ENCODE assay signal across 9 cellular contexts in genomic region chr2:216015722-216016464, GRCh38. TPM values are rescaled to one million over a fixed set of nuclear protein-coding genes. Genes with fewer than 3 reads are reported as not detected.
DNase-seq lines count a peak whose midpoint lies in the region; ATAC-seq and TF ChIP-seq lines count a peak whose summit lies in the region.
"Had no signal": no experiment of that assay in that cellular context is flagged by ENCODE, and none has a peak within 500 bp of the region (broad histone marks: within the 10 kb centered on the region; RNA-seq: fewer than 3 reads in every experiment).

No MANE protein-coding gene starts in this region.

- no peak for TF ChIP-seq POLR2A in gastrocnemius medialis (IDR thresholded peaks at IDR 0.05)

- intact Hi-C loops in gastrocnemius medialis (cut with DNase I; ENCODE audit: low total_unique reads), result no loop called here

- H3K27me3 ChIP-seq in effector memory CD4-positive, alpha-beta T cell (replicated peaks; ENCODE audit: control insufficient read depth, insufficient read depth, low read length, poor library complexity, severe bottlenecking), result no peaks in the 10 kb centered on the region
- no peaks in the 10 kb centered on the region for H3K27me3 ChIP-seq in gastrocnemius medialis

- no peak for TF ChIP-seq CTCF in gastrocnemius medialis (IDR thresholded peaks at IDR 0.05 in 4 of 5, conservative IDR thresholded peaks at IDR 0.05 in 1 of 5)

- no peak overlapping the region for H3K27ac ChIP-seq in effector memory CD4-positive, alpha-beta T cell (ENCODE audit: insufficient read depth, low read length, poor library complexity, severe bottlenecking)
- H3K27ac ChIP-seq in gastrocnemius medialis, result no peak overlapping the region
- H3K27ac ChIP-seq: C4-2B had no signal

- in situ Hi-C loops in gastrocnemius medialis (cut with MboI; ENCODE audit: low sequenced_read_pairs in 4 of 4), result no loop called here

- peaks cover 35% of the 10 kb centered on the region for H3K4me1 ChIP-seq in effector memory CD4-positive, alpha-beta T cell (ENCODE audit: control insufficient read depth, insufficient read depth, low read length, poor library complexity, severe bottlenecking)
- H3K4me1 ChIP-seq in gastrocnemius medialis, result peaks cover 0 to 8% of the 10 kb centered on the region in 2 donors

- no peaks in the 10 kb centered on the region for H3K9me3 ChIP-seq in effector memory CD4-positive, alpha-beta T cell (ENCODE audit: control insufficient read depth, low read length)
- H3K9me3 ChIP-seq in gastrocnemius medialis, result no peaks in the 10 kb centered on the region

- ATAC-seq in HG03045 (IDR thresholded peaks at IDR 0.05; ENCODE audit: unreplicated experiment) (peak; percentile 79), gastrocnemius medialis (no peak)

- no peaks in the 10 kb centered on the region for H3K36me3 ChIP-seq in effector memory CD4-positive, alpha-beta T cell (ENCODE audit: control insufficient read depth, insufficient read depth, low read length)
- no peaks in the 10 kb centered on the region for H3K36me3 ChIP-seq in gastrocnemius medialis

- no peak overlapping the region for H3K4me3 ChIP-seq in effector memory CD4-positive, alpha-beta T cell (ENCODE audit: insufficient read depth, low read depth, low read length, poor library complexity, severe bottlenecking)
- H3K4me3 ChIP-seq in gastrocnemius medialis, result no peak overlapping the region

- peak; percentile 65 for DNase-seq in activated CD8-positive, alpha-beta memory T cell treated with anti-CD3 and anti-CD28 coated beads for 24 hours
- DNase-seq in activated CD8-positive, alpha-beta memory T cell treated with anti-CD3 and anti-CD28 coated beads, Interleukin-2, amount 50 U/mL, for 48 hours, result no peak
- DNase-seq in RKO (ENCODE audit: low spot score), result peak; percentile 45
- DNase-seq in effector memory CD4-positive, alpha-beta T cell, result peak; percentile 31 to 34 (median 33)
- DNase-seq in gastrocnemius medialis, result no peak
- DNase-seq in NCI-H187 (lab: John Stamatoyannopoulos, UW), result no peak
- DNase-seq in dedifferentiated amniotic fluid mesenchymal stem cell (ENCODE audit: extremely low spot score), result no peak

RNA-seq across cellular contexts. Expression of gene MREG, which starts 2.5 kb away (rescaled TPM):
- under 1 TPM in 2 of 4 donors, not detected in 2; 0.36 to 0.40 TPM for total RNA-seq in gastrocnemius medialis

Comparison
In these comparisons a context has a peak if more than half of its experiments do, and no peak if none do; other contexts are left out.
1. DNase-seq: peak in activated CD8-positive, alpha-beta memory T cell treated with anti-CD3 and anti-CD28 coated beads for 24 hours (single experiment), RKO (single experiment) and effector memory CD4-positive, alpha-beta T cell (3 of 3); none in activated CD8-positive, alpha-beta memory T cell treated with anti-CD3 and anti-CD28 coated beads, Interleukin-2, amount 50 U/mL, for 48 hours (single experiment), gastrocnemius medialis (0 of 2), NCI-H187 (0 of 2) and dedifferentiated amniotic fluid mesenchymal stem cell (single experiment).